In the genomic region with DNA sequence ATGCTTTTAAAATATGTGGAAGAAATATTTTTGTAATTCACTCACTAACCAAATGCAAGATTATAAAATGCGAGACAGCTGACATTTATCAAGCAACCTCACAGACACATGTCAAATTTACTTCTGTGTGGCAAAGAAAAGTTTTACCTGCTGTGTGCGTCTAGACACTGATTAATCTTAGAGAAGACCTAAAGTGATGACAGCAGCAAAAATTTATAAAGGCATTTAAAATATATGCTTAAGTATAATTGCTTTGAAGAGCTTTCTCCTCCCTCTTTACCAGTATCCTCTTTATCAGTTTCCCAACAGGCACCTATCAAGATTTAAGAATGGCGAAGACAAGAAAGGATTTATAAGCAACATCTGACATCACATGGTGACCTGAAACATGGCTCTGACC, we compare ENCODE assay signal across 25 cellular contexts. TPM values are rescaled to one million over a fixed set of nuclear protein-coding genes. Genes with fewer than 3 reads are reported as not detected.
A peak's percentile ranks its signal among the peaks of the same experiment; 100 is the strongest.
DNase-seq lines count a peak whose midpoint lies in the region; ATAC-seq, FAIRE-seq and TF ChIP-seq lines count a peak whose summit lies in the region.
"Had no signal": no experiment of that assay in that cellular context is flagged by ENCODE, and none has a peak within 500 bp of the region (broad histone marks: within the 10 kb centered on the region; RNA-seq: fewer than 3 reads in every experiment).

No MANE protein-coding gene starts in this region.

- TF ChIP-seq RAD21 in A549 (conservative IDR thresholded peaks at IDR 0.05 in 1 of 2, IDR thresholded peaks at IDR 0.05 in 1 of 2) (no peak), K562 (CRISPR knock-in tag; conservative IDR thresholded peaks at IDR 0.05 in 1 of 2, IDR thresholded peaks at IDR 0.05 in 1 of 2) (no peak)

- intact Hi-C loops in CD4-positive, alpha-beta T cell (cut with DNase I, micrococcal nuclease), result no loop called here
- intact Hi-C loops in K562 (cut with micrococcal nuclease), result no loop called here

- no peak for TF ChIP-seq CTCF in A549 (IDR thresholded peaks at IDR 0.05)
- TF ChIP-seq CTCF in CD4-positive, alpha-beta T cell (IDR thresholded peaks at IDR 0.05), result no peak
- no peak for TF ChIP-seq CTCF in K562 (IDR thresholded peaks at IDR 0.05 in 2 of 3, conservative IDR thresholded peaks at IDR 0.05 in 1 of 3; ENCODE audit: insufficient read depth in 2 of 3, low read depth in 1 of 3, low read length in 3 of 3)
- TF ChIP-seq CTCF in neutrophil (IDR thresholded peaks at IDR 0.05), result no peak

- no peaks in the 10 kb centered on the region for H4K20me1 ChIP-seq in K562 (replicated peaks; ENCODE audit: control insufficient read depth, insufficient read depth, low read length)

- CTCF ChIA-PET in A549 (lab: Yijun Ruan, JAX), result interaction anchor here (0.9 to 1.2 kb wide), 3 partner anchors 30 to 384 kb away, joined by 3 to 4 read pairs (median 3); no protein-coding TSS in a partner anchor
- CTCF ChIA-PET in CD4-positive, alpha-beta T cell (lab: Charles Lee), result no interaction called here
- CTCF ChIA-PET in K562 (lab: Yijun Ruan, JAX; ENCODE audit: low intra/inter-chr PET ratio), result no interaction called here

- POLR2A ChIA-PET in A549 (lab: Yijun Ruan, JAX), result no interaction called here
- POLR2A ChIA-PET in CD4-positive, alpha-beta T cell (lab: Charles Lee), result no interaction called here
- POLR2A ChIA-PET in K562 (lab: Yijun Ruan, JAX), result no interaction called here

- no peaks in the 10 kb centered on the region for H3K9me3 Mint-ChIP-seq in CD4-positive, alpha-beta T cell
- H3K9me3 Mint-ChIP-seq: CD8-positive, alpha-beta T cell; IgD-negative memory B cell had no signal

- no peak overlapping the region for H2AFZ ChIP-seq in K562 (ENCODE audit: low read depth, low read length)

- TF ChIP-seq POLR2A in A549 (IDR thresholded peaks at IDR 0.05; ENCODE audit: low read length) (no peak), K562 (conservative IDR thresholded peaks at IDR 0.05) (no peak)

- H3K4me1 ChIP-seq in A549 (no peaks in the 10 kb centered on the region), K562 (replicated peaks in 1 of 2; ENCODE audit: control insufficient read depth in 2 of 2, insufficient read depth in 2 of 2, low read length in 2 of 2) (no peaks in the 10 kb centered on the region), neutrophil (ENCODE audit: control insufficient read depth in 1 of 2, insufficient read depth in 1 of 2, low read depth in 1 of 2, low read length in 1 of 2) (peaks cover 20 to 24% of the 10 kb centered on the region in 2 experiments)
- H3K4me1 ChIP-seq: BLaER1, Peyer's patch, SJCRH30 had no signal

- TF ChIP-seq EP300 in A549 (IDR thresholded peaks at IDR 0.05), result no peak
- TF ChIP-seq EP300 in K562 (IDR thresholded peaks at IDR 0.05; ENCODE audit: low read length), result no peak

- H3K36me3 ChIP-seq in K562 (ENCODE audit: control insufficient read depth, insufficient read depth, low read length), result peaks cover 95% of the 10 kb centered on the region
- H3K36me3 ChIP-seq in neutrophil, result peaks cover 59% of the 10 kb centered on the region

- DNase-seq in A549 (ENCODE audit: low read depth in 1 of 2, low spot score in 1 of 2), result no peak
- no peak for DNase-seq in CD4-positive, alpha-beta T cell
- DNase-seq in K562 (ENCODE audit: extremely low read depth in 1 of 4, low spot score in 3 of 4), result no peak
- no peak for DNase-seq in putamen (ENCODE audit: low spot score)
- DNase-seq in DMS79 (lab: John Stamatoyannopoulos, UW), result no peak
- DNase-seq: Calu3; CD8-positive, alpha-beta T cell; DMS153; GOT3; HCEC 1CT; Karpas-422; MV-4-11; NCI-H1694; NCI-H2081; NCI-H2171 treated with DMSO at 0.1 percent for 48 hours; NCI-H446; NCI-H526; Peyer's patch; SJCRH30 had no signal

- H3K27me3 Mint-ChIP-seq in CD4-positive, alpha-beta T cell, result no peaks in the 10 kb centered on the region
- H3K27me3 Mint-ChIP-seq: IgD-negative memory B cell had no signal

- no peak overlapping the region for H3K9ac ChIP-seq in K562 (ENCODE audit: insufficient read depth in 1 of 2, low read depth in 2 of 2, low read length in 2 of 2)
- H3K9ac ChIP-seq: BLaER1 had no signal

- peak overlapping the region; percentile 8 for H3K27ac Mint-ChIP-seq in CD4-positive, alpha-beta T cell
- H3K27ac Mint-ChIP-seq: CD8-positive, alpha-beta T cell; IgD-negative memory B cell had no signal

- no peak overlapping the region for H3K27ac ChIP-seq in A549
- H3K27ac ChIP-seq in CD4-positive, alpha-beta T cell (ENCODE audit: low read depth, low read length), result no peak overlapping the region
- H3K27ac ChIP-seq in K562 (ENCODE audit: extremely low read depth, low read depth, low read length), result no peak overlapping the region
- H3K27ac ChIP-seq in neutrophil, result peak overlapping the region; percentile 69
- H3K27ac ChIP-seq: BLaER1, Peyer's patch, SJCRH30 had no signal

- BruUV-seq in K562 (replicated peaks; lab: Mats Ljungman, UMichigan), result no TSS peak

- in situ Hi-C loops in K562 (cut with MboI), result no loop called here

- H3K4me3 ChIP-seq in A549 (no peak overlapping the region), K562 (no peak overlapping the region), neutrophil (ENCODE audit: low read depth in 1 of 2, low read length in 1 of 2) (no peak overlapping the region)
- H3K4me3 ChIP-seq: BLaER1, Peyer's patch, SJCRH30 had no signal

- no peak for ATAC-seq in A549
- no peak for ATAC-seq in CD4-positive, alpha-beta T cell (ENCODE audit: poor library complexity)
- no peak for ATAC-seq in K562
- ATAC-seq in HG03571 (IDR thresholded peaks at IDR 0.05; ENCODE audit: unreplicated experiment), result no peak
- ATAC-seq: CD8-positive, alpha-beta T cell had no signal

- H3K9me1 ChIP-seq in K562 (ENCODE audit: control insufficient read depth, insufficient read depth, low read length), result no peaks in the 10 kb centered on the region

- H3K36me3 Mint-ChIP-seq in CD4-positive, alpha-beta T cell (ENCODE audit: low read depth), result peaks cover 84% of the 10 kb centered on the region

- 92% methylated on average over 3 of the region's 3 CpGs for WGBS in A549 (ENCODE audit: missing lambda C conversion rate)
- WGBS in K562 (ENCODE audit: insufficient coverage, low coverage, missing lambda C conversion rate), result 85% methylated on average over 3 of the region's 3 CpGs

- H3K9me3 ChIP-seq in A549 (no peaks in the 10 kb centered on the region), K562 (replicated peaks; ENCODE audit: control insufficient read depth, insufficient read depth, low read depth, low read length) (no peaks in the 10 kb centered on the region), neutrophil (no peaks in the 10 kb centered on the region)
- H3K9me3 ChIP-seq in CD4-positive, alpha-beta T cell (ENCODE audit: control insufficient read depth, low read length), result no peaks in the 10 kb centered on the region
- H3K9me3 ChIP-seq: BLaER1, Peyer's patch, SJCRH30 had no signal

- FAIRE-seq in A549 (lab: Jason Lieb, UNC) (no peak), K562 (lab: Jason Lieb, UNC) (no peak)
- FAIRE-seq: G401.6, HTR-8/SVneo had no signal

- no peaks in the 10 kb centered on the region for H3K79me2 ChIP-seq in K562 (ENCODE audit: control insufficient read depth, insufficient read depth, low read length)

- H3K4me1 Mint-ChIP-seq in CD4-positive, alpha-beta T cell (ENCODE audit: low read depth), result no peaks in the 10 kb centered on the region
- H3K4me1 Mint-ChIP-seq: IgD-negative memory B cell had no signal

- H3K27me3 ChIP-seq in CD4-positive, alpha-beta T cell (ENCODE audit: control insufficient read depth, insufficient read depth, low read length), result no peaks in the 10 kb centered on the region
- H3K27me3 ChIP-seq in K562 (ENCODE audit: control insufficient read depth in 2 of 2, insufficient read depth in 2 of 2, low read length in 2 of 2) (no peaks in the 10 kb centered on the region), neutrophil (no peaks in the 10 kb centered on the region)
- H3K27me3 ChIP-seq: BLaER1, Peyer's patch, SJCRH30 had no signal

- no peak overlapping the region for H3K4me3 Mint-ChIP-seq in CD4-positive, alpha-beta T cell
- H3K4me3 Mint-ChIP-seq: CD8-positive, alpha-beta T cell; IgD-negative memory B cell had no signal

- H3K4me2 ChIP-seq in A549, result no peak overlapping the region
- no peak overlapping the region for H3K4me2 ChIP-seq in K562 (ENCODE audit: insufficient read depth, low read length)
- H3K4me2 ChIP-seq: BLaER1 had no signal

TF ChIP-seq in A549, 52 proteins besides CTCF, POLR2A, EP300 and RAD21:
- TF ChIP-seq HOXA7 (CRISPR knock-in tag; IDR thresholded peaks at IDR 0.05) (no peak), MAFK (IDR thresholded peaks at IDR 0.05; ENCODE audit: partially characterized antibody) (peak; percentile 90)

TF ChIP-seq in K562, 482 proteins besides CTCF, POLR2A, EP300 and RAD21 (continues in another document):
- peak; percentile 73 for TF ChIP-seq MAFF (IDR thresholded peaks at IDR 0.05; ENCODE audit: low read length)

RNA-seq across cellular contexts. Expression of a gene that starts 37.3 kb away (rescaled TPM):
- polyA plus RNA-seq in A549 (2011; rRNA removed) (92.5 and 92.9 TPM in 2 replicates), A549 (2017; fragmentation: RNase III; extraction: RNeasy Plus Mini Kit Qiagen cat#74134 plus additional on column Dnase treatment) (48.6 to 50.9 TPM (median 50.6 TPM) in 3 replicates), K562 (2011; rRNA removed) (111 and 139 TPM in 2 replicates), K562 (2014; fragmentation: Illumina TruSeq; extraction: Trizol) (117 and 143 TPM in 2 replicates), K562 (2014; fragmentation: Nextera tagmentation; extraction: Ambion mirVana) (10 to 100 TPM; 13.6 to 17.4 TPM), K562 (2014; rRNA removed) (87.5 and 109 TPM in 2 replicates)
- 40.3 and 40.7 TPM in 2 replicates for polyA plus RNA-seq in A549 (2012; cell fraction: cytosol; rRNA removed)
- 32.3 and 66.4 TPM in 2 replicates for polyA plus RNA-seq in A549 (2012; cell fraction: nucleus; rRNA removed)
- 56.1 and 57.4 TPM in 2 replicates for polyA minus RNA-seq in A549 (2011; rRNA and poly(A)+ RNA removed)
- total RNA-seq in CD4-positive, alpha-beta T cell, result 10 to 100 TPM; 59.5 to 61.6 TPM
- total RNA-seq in K562 (2011; cell fraction: chromatin; rRNA removed; ENCODE audit: low replicate concordance), result 238 and 355 TPM in 2 replicates
- 95.6 and 112 TPM in 2 replicates for total RNA-seq in K562 (2011; cell fraction: nucleolus; rRNA removed)
- 131 and 137 TPM in 2 replicates for total RNA-seq in K562 (2011; cell fraction: nucleoplasm; rRNA removed)
- total RNA-seq in K562 (2014; rRNA removed) (46.6 and 56.7 TPM in 2 replicates), K562 (2014; rRNA removed; fragmentation: Illumina TruSeq; extraction: Trizol) (64.0 and 66.0 TPM in 2 replicates), K562 (2015; rRNA removed; fragmentation: Illumina TruSeq; extraction: Trizol) (78.5 and 85.2 TPM in 2 replicates), K562 (2021) (79.6 and 81.0 TPM in 2 replicates)
- 33.3 and 46.7 TPM in 2 replicates for polyA plus RNA-seq in K562 (2011; cell fraction: cytosol; rRNA removed)
- polyA plus RNA-seq in K562 (2011; cell fraction: nucleus; rRNA removed), result 222 and 235 TPM in 2 replicates
- polyA plus RNA-seq in K562 (2012), result 42.8 and 72.4 TPM in 2 replicates
- polyA minus RNA-seq in K562 (2011; rRNA and poly(A)+ RNA removed), result 143 and 157 TPM in 2 replicates
- 43.0 and 60.2 TPM in 2 replicates for polyA minus RNA-seq in K562 (2011; cell fraction: cytosol; rRNA and poly(A)+ RNA removed)
- 75.7 and 104 TPM in 2 replicates for polyA minus RNA-seq in K562 (2011; cell fraction: nucleus; rRNA and poly(A)+ RNA removed)
